23 cellular contexts compared by ENCODE assay signal in the genomic region with DNA sequence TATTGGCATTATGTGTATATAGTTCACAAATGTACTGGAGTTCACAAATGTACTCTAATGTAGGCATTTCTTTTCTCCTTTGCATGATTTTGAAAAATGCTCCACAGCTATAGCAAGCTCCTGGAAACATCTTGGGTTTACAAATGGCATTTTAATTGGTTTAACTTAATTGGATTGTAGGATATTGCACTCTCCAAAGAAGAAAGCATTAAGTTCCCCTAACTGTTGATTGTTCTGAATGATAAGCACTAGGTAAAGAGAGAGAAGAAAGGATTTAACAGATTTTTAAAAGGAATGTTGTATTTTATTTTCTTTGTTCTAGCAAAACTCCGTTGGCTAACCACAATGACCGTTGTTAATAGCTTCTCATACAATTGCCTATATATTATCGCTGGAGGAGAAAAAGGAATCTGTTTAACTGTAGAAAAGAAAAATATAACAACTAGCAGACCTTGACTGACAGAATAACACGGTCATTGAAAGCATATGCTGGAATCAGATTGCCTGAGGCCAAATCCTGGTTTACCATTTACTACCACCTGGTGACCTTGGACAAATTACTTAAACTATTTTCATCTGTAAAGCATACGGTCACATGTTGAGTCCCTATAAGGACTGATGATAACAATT.
DNase-seq lines count a peak whose midpoint lies in the region; ATAC-seq, FAIRE-seq and TF ChIP-seq lines count a peak whose summit lies in the region.
"Had no signal": no experiment of that assay in that cellular context is flagged by ENCODE, and none has a peak within 500 bp of the region (broad histone marks: within the 10 kb centered on the region; RNA-seq: fewer than 3 reads in every experiment).

No MANE protein-coding gene starts in this region.

- no peak for TF ChIP-seq CTCF in SK-N-SH (IDR thresholded peaks at IDR 0.05)

- no peak overlapping the region for H3K4me2 ChIP-seq in SK-N-SH
- H3K4me2 ChIP-seq: A549 had no signal

- peaks cover 0 to 2% of the 10 kb centered on the region in 2 experiments; a peak in 1 of 4 replicates for H3K4me1 ChIP-seq in SK-N-SH (ENCODE audit: control insufficient read depth in 1 of 2, insufficient read depth in 2 of 2, low read depth in 1 of 2, low read length in 1 of 2)
- H3K4me1 ChIP-seq: A549 had no signal

- WGBS in SK-N-SH (ENCODE audit: low lambda C conversion rate) = 34% methylated on average over 5 of the region's 5 CpGs

- H3K9me3 ChIP-seq in SK-N-SH = no peaks in the 10 kb centered on the region
- H3K9me3 ChIP-seq: A549 had no signal

- no peak overlapping the region for H3K9ac ChIP-seq in SK-N-SH

- no peak for DNase-seq in GM18507 (ENCODE audit: extremely low spot score, insufficient read length, low read depth)
- DNase-seq in NCI-H2081 (lab: John Stamatoyannopoulos, UW) = peak; percentile 80 to 81
- peak; percentile 11 for DNase-seq in SK-N-SH
- peak; percentile 59 for DNase-seq in renal cortical epithelial cell (ENCODE audit: low read depth)
- no peak for DNase-seq in activated CD4-positive, alpha-beta T cell treated with anti-CD3 and anti-CD28 coated beads, Interleukin-2, amount 50 U/mL, for 4 hours
- DNase-seq: Calu3; CD8-positive, alpha-beta T cell; DMS79 treated with DMSO at 0.1 percent for 48 hours; GF-D8; GOT3; IMR-90; KG1; MM.1S; NCI-H1694 treated with DMSO at 0.1 percent for 48 hours; SIG-M5; T-cell had no signal

- H3K79me2 ChIP-seq in SK-N-SH (ENCODE audit: insufficient read depth) = no peaks in the 10 kb centered on the region

- no peak for TF ChIP-seq EP300 in SK-N-SH (IDR thresholded peaks at IDR 0.05; ENCODE audit: borderline replicate concordance in 1 of 2, low read depth in 1 of 2, low read length in 1 of 2)

- TF ChIP-seq RAD21 in SK-N-SH (IDR thresholded peaks at IDR 0.05; ENCODE audit: low read length) = no peak

- no peak overlapping the region for H3K4me3 ChIP-seq in SK-N-SH (ENCODE audit: low read depth in 2 of 2, low read length in 1 of 2)
- H3K4me3 ChIP-seq: A549 had no signal

- ATAC-seq in GM21360 (IDR thresholded peaks at IDR 0.05; ENCODE audit: unreplicated experiment) (no peak), GM19035 (IDR thresholded peaks at IDR 0.05; ENCODE audit: unreplicated experiment) (no peak)
- ATAC-seq: A549; CD8-positive, alpha-beta T cell; HCT116; T-cell had no signal

- POLR2A ChIA-PET in SK-N-SH (lab: Yijun Ruan, JAX) = no interaction called here

- no peak overlapping the region for H2AFZ ChIP-seq in SK-N-SH (ENCODE audit: low read depth)

- H3F3A ChIP-seq in SK-N-SH (replicated peaks; ENCODE audit: insufficient read depth) = no peaks in the 10 kb centered on the region

- no peaks in the 10 kb centered on the region for H4K20me1 ChIP-seq in SK-N-SH (ENCODE audit: insufficient read depth)

- CTCF ChIA-PET in SK-N-SH (lab: Yijun Ruan, JAX) = no interaction called here

- H3K27ac ChIP-seq in SK-N-SH (ENCODE audit: low read depth in 2 of 2, low read length in 1 of 2) = no peak overlapping the region
- H3K27ac ChIP-seq: A549, C4-2B had no signal

- FAIRE-seq in GM18507 (lab: Jason Lieb, UNC) = peak; percentile 48
- FAIRE-seq: A549, GM12891, RCC 7860 had no signal

- H3K9me2 ChIP-seq in SK-N-SH = no peaks in the 10 kb centered on the region

- no peaks in the 10 kb centered on the region for H3K27me3 ChIP-seq in SK-N-SH (ENCODE audit: insufficient read depth)

- no peaks in the 10 kb centered on the region for H3K36me3 ChIP-seq in SK-N-SH (replicated peaks in 1 of 2; ENCODE audit: control insufficient read depth in 1 of 2, insufficient read depth in 2 of 2, low read length in 1 of 2)

TF ChIP-seq in SK-N-SH, 30 proteins besides CTCF, POLR2A, EP300 and RAD21:
- TF ChIP-seq MEF2A (IDR thresholded peaks at IDR 0.05; ENCODE audit: borderline replicate concordance, low read depth) (no peak), FOXM1 (IDR thresholded peaks at IDR 0.05; ENCODE audit: low read depth) (no peak), RCOR1 (IDR thresholded peaks at IDR 0.05; ENCODE audit: low read length) (no peak), TAF1 (IDR thresholded peaks at IDR 0.05; ENCODE audit: borderline replicate concordance, low read depth, low read length) (no peak), GABPA (IDR thresholded peaks at IDR 0.05; ENCODE audit: low read depth) (no peak), GATA2 (CRISPR knock-in tag; IDR thresholded peaks at IDR 0.05) (no peak; the same call in 1 of the 2 replicates), CHD2 (IDR thresholded peaks at IDR 0.05; ENCODE audit: low read length, partially characterized antibody) (no peak), FOXJ3 (CRISPR knock-in tag; IDR thresholded peaks at IDR 0.05) (no peak), RFX5 (IDR thresholded peaks at IDR 0.05; ENCODE audit: low read length) (no peak), POLR2AphosphoS5 (IDR thresholded peaks at IDR 0.05; ENCODE audit: low read depth, low read length) (no peak)
- TF ChIP-seq, protein P1, sequence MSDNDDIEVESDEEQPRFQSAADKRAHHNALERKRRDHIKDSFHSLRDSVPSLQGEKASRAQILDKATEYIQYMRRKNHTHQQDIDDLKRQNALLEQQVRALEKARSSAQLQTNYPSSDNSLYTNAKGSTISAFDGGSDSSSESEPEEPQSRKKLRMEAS (IDR thresholded peaks at IDR 0.05; ENCODE audit: low read depth) = no peak
- TF ChIP-seq, protein P2, sequence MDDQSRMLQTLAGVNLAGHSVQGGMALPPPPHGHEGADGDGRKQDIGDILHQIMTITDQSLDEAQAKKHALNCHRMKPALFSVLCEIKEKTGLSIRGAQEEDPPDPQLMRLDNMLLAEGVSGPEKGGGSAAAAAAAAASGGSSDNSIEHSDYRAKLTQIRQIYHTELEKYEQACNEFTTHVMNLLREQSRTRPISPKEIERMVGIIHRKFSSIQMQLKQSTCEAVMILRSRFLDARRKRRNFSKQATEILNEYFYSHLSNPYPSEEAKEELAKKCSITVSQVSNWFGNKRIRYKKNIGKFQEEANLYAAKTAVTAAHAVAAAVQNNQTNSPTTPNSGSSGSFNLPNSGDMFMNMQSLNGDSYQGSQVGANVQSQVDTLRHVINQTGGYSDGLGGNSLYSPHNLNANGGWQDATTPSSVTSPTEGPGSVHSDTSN (IDR thresholded peaks at IDR 0.05) = no peak
- TF ChIP-seq, protein P3, sequence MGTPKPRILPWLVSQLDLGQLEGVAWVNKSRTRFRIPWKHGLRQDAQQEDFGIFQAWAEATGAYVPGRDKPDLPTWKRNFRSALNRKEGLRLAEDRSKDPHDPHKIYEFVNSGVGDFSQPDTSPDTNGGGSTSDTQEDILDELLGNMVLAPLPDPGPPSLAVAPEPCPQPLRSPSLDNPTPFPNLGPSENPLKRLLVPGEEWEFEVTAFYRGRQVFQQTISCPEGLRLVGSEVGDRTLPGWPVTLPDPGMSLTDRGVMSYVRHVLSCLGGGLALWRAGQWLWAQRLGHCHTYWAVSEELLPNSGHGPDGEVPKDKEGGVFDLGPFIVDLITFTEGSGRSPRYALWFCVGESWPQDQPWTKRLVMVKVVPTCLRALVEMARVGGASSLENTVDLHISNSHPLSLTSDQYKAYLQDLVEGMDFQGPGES (IDR thresholded peaks at IDR 0.05; ENCODE audit: low read depth, low read length) = no peak

Comparison
In these comparisons a context has a peak if more than half of its experiments do, and no peak if none do; other contexts are left out.
1. DNase-seq: peak in NCI-H2081 (2 of 2), SK-N-SH (single experiment) and renal cortical epithelial cell (single experiment); none in GM18507 (single experiment) and activated CD4-positive, alpha-beta T cell treated with anti-CD3 and anti-CD28 coated beads, Interleukin-2, amount 50 U/mL, for 4 hours (0 of 2).